ENCODE assay signal across 28 cellular contexts in the genomic region with DNA sequence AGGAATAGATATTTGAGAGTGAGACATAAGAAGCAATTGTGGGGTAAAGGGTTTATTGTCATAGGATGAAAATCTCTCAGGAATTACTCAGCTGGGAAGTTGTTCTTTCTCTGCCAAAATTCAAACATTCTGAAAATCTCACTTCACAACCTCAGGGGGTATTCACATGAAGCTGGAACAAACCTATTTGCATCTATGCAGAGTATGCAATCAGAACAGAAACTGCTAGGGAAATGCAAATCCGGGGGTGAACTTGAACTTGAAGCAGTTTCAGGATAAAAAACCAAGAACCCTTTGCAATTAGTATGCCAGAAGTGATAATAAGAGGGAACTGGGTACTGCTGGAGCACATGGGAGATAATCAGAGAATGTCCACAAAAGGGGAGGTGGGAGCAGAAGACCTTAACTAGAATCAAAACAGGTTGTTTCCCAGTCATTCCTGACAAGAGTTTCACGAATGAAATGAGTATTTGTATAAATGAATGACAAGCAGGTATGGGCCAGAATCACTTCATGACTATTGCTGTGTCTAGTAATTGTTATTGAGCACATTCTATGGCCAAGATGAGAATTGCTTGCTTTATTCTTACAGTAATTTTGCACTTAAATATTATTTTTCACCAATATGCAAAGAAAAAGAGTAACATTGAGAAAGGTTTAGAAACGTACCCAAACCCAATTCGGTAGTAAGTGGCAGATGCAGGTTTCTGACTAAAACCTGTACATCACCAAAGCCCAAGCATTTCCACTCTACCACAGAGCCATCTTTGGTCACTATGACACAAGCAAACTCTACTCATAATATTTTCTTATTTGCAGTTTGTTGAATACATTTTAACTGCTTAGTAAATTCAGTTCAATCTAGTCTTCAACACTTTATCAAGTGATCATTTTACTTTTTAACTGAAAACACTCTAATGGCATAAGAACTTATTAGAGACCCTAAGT.
"Had no signal": no experiment of that assay in that cellular context is flagged by ENCODE, and none has a peak within 500 bp of the region (broad histone marks: within the 10 kb centered on the region; RNA-seq: fewer than 3 reads in every experiment).

No MANE protein-coding gene starts in this region.

- H3K4me1 ChIP-seq: breast epithelium, foreskin keratinocyte, heart left ventricle, pancreas, prostate gland, tibial nerve had no signal

- ATAC-seq: activated CD8-positive, alpha-beta memory T cell treated with anti-CD3 and anti-CD28 coated beads, Interleukin-2, amount 10 ng/mL, durations not matched to agents 7 days and 5 days; activated CD8-positive, alpha-beta T cell treated with anti-CD3 and anti-CD28 coated beads, Interleukin-2, amount 10 ng/mL, durations not matched to agents 7 days and 5 days; foreskin keratinocyte; heart left ventricle; left colon; naive thymus-derived CD8-positive, alpha-beta T cell; sciatic nerve; WTC11 had no signal

- H3K36me3 ChIP-seq: breast epithelium, heart left ventricle, pancreas, prostate gland, tibial nerve had no signal

- H3K4me3 Mint-ChIP-seq: activated CD8-positive, alpha-beta memory T cell treated with anti-CD3 and anti-CD28 coated beads, Interleukin-2, amount 10 ng/mL, durations not matched to agents 7 days and 5 days; activated CD8-positive, alpha-beta T cell treated with anti-CD3 and anti-CD28 coated beads, Interleukin-2, amount 10 ng/mL, durations not matched to agents 7 days and 5 days; activated naive CD4-positive, alpha-beta T cell treated with anti-CD3 and anti-CD28 coated beads for 36 hours; immature natural killer cell; naive thymus-derived CD8-positive, alpha-beta T cell; neural crest cell; WTC11 had no signal

- FAIRE-seq: endothelial cell of umbilical vein, kidney, pancreas had no signal

- H3K36me3 Mint-ChIP-seq: activated CD8-positive, alpha-beta memory T cell treated with anti-CD3 and anti-CD28 coated beads, Interleukin-2, amount 10 ng/mL, durations not matched to agents 7 days and 5 days; WTC11 had no signal

- DNase-seq: activated CD4-positive, alpha-beta T cell treated with anti-CD3 and anti-CD28 coated beads for 1 hour; activated CD8-positive, alpha-beta memory T cell treated with anti-CD3 and anti-CD28 coated beads, Interleukin-2, amount 10 ng/mL, durations not matched to agents 7 days and 5 days; activated CD8-positive, alpha-beta T cell treated with anti-CD3 and anti-CD28 coated beads, Interleukin-2, amount 10 ng/mL, durations not matched to agents 7 days and 5 days; activated effector memory CD4-positive, alpha-beta T cell treated with anti-CD3 and anti-CD28 coated beads, Interleukin-2, amount 50 U/mL, for 16 hours; activated naive CD4-positive, alpha-beta T cell treated with anti-CD3 and anti-CD28 coated beads for 36 hours; amniotic stem cell; central memory CD4-positive, alpha-beta T cell; foreskin keratinocyte; heart left ventricle; hypothalamus; immature natural killer cell; kidney; left colon; midbrain; naive thymus-derived CD8-positive, alpha-beta T cell; nucleus accumbens; pancreas; retina; stimulated activated CD4-positive, alpha-beta T cell treated with anti-CD3 and anti-CD28 coated beads, Interleukin-12 subunit alpha, Interleukin-12 subunit beta, amount 100 ng/mL, for 4 hours; stimulated activated CD4-positive, alpha-beta T cell treated with anti-CD3 and anti-CD28 coated beads, Interleukin-4, amount 100 ng/mL, for 1 hour had no signal

- H3K4me1 Mint-ChIP-seq: immature natural killer cell; naive thymus-derived CD8-positive, alpha-beta T cell had no signal

- H3K4me3 ChIP-seq: breast epithelium, heart left ventricle, pancreas, prostate gland, skin epidermis, tibial nerve had no signal

- H3K9me3 ChIP-seq: breast epithelium, pancreas, prostate gland, tibial nerve had no signal

- H3K27ac Mint-ChIP-seq: activated CD8-positive, alpha-beta memory T cell treated with anti-CD3 and anti-CD28 coated beads, Interleukin-2, amount 10 ng/mL, durations not matched to agents 7 days and 5 days; activated CD8-positive, alpha-beta T cell treated with anti-CD3 and anti-CD28 coated beads, Interleukin-2, amount 10 ng/mL, durations not matched to agents 7 days and 5 days; activated naive CD4-positive, alpha-beta T cell treated with anti-CD3 and anti-CD28 coated beads for 36 hours; immature natural killer cell; naive thymus-derived CD8-positive, alpha-beta T cell; WTC11 had no signal

- H3K9me3 Mint-ChIP-seq: activated naive CD4-positive, alpha-beta T cell treated with anti-CD3 and anti-CD28 coated beads for 36 hours; immature natural killer cell; naive thymus-derived CD8-positive, alpha-beta T cell; neural crest cell had no signal

- H3K27me3 ChIP-seq: breast epithelium, pancreas, tibial nerve had no signal

- H3K27ac ChIP-seq: breast epithelium, foreskin keratinocyte, heart left ventricle, pancreas, prostate gland, skin epidermis, tibial nerve had no signal
